24 cellular contexts compared by ENCODE assay signal in genomic region chr3:31880482-31881078, GRCh38.
"Had no signal": no experiment of that assay in that cellular context is flagged by ENCODE, and none has a peak within 500 bp of the region (broad histone marks: within the 10 kb centered on the region; RNA-seq: fewer than 3 reads in every experiment).

No MANE protein-coding gene starts in this region.

- H3K27ac Mint-ChIP-seq: activated CD4-positive, alpha-beta T cell treated with anti-CD3 and anti-CD28 coated beads, Interleukin-2, amount 10 ng/mL, durations not matched to agents 7 days and 5 days; activated CD8-positive, alpha-beta memory T cell treated with anti-CD3 and anti-CD28 coated beads, Interleukin-2, amount 10 ng/mL, durations not matched to agents 7 days and 5 days; activated CD8-positive, alpha-beta T cell treated with anti-CD3 and anti-CD28 coated beads for 36 hours; activated naive CD4-positive, alpha-beta T cell treated with anti-CD3 and anti-CD28 coated beads, Interleukin-2, amount 50 U/mL, for 72 hours; natural killer cell treated with Interleukin-12 subunit alpha and Interleukin-12 subunit beta and Interleukin-15 and Interleukin-18, amount 100 ng/mL, for 72 hours had no signal

- H3K4me3 ChIP-seq: adrenal gland, ascending aorta, ovary, prostate gland, upper lobe of left lung had no signal

- ATAC-seq: activated CD8-positive, alpha-beta memory T cell treated with anti-CD3 and anti-CD28 coated beads, Interleukin-2, amount 10 ng/mL, durations not matched to agents 7 days and 5 days; activated CD8-positive, alpha-beta T cell treated with anti-CD3 and anti-CD28 coated beads for 36 hours; activated naive CD4-positive, alpha-beta T cell treated with anti-CD3 and anti-CD28 coated beads, Interleukin-2, amount 50 U/mL, for 72 hours; left ventricle myocardium superior had no signal

- H3K4me1 Mint-ChIP-seq: activated CD8-positive, alpha-beta memory T cell treated with anti-CD3 and anti-CD28 coated beads, Interleukin-2, amount 10 ng/mL, durations not matched to agents 7 days and 5 days; central memory CD8-positive, alpha-beta T cell had no signal

- DNase-seq: activated CD4-positive, alpha-beta T cell treated with anti-CD3 and anti-CD28 coated beads, Interleukin-2, amount 10 ng/mL, durations not matched to agents 7 days and 5 days; activated CD4-positive, CD25-positive, alpha-beta regulatory T cell treated with anti-CD3 and anti-CD28 coated beads, Interleukin-2, amount 50 U/mL, for 72 hours; activated CD8-positive, alpha-beta memory T cell treated with anti-CD3 and anti-CD28 coated beads, Interleukin-2, amount 10 ng/mL, durations not matched to agents 7 days and 5 days; activated CD8-positive, alpha-beta T cell treated with anti-CD3 and anti-CD28 coated beads for 36 hours; activated T-cell treated with anti-CD3 and anti-CD28 coated beads for 4 hours; brain microvascular endothelial cell; cortex of kidney; erythroblast; foreskin melanocyte; glutamatergic neuron; hippocampal formation; left ventricle myocardium superior; ovary; stimulated activated CD4-positive, alpha-beta T cell treated with anti-CD3 and anti-CD28 coated beads, Interleukin-2, amount 100 ng/mL, for 48 hours; stimulated activated CD8-positive, alpha-beta memory T cell treated with anti-CD3 and anti-CD28 coated beads, Interleukin-4, amount 100 ng/mL, for 48 hours; stimulated activated naive CD4-positive, alpha-beta T cell treated with Interleukin-2 at 50 U/mL for 16 hours had no signal

- H3K36me3 Mint-ChIP-seq: activated CD8-positive, alpha-beta memory T cell treated with anti-CD3 and anti-CD28 coated beads, Interleukin-2, amount 10 ng/mL, durations not matched to agents 7 days and 5 days; natural killer cell treated with Interleukin-12 subunit alpha and Interleukin-12 subunit beta and Interleukin-15 and Interleukin-18, amount 100 ng/mL, for 72 hours had no signal

- H3K9me3 ChIP-seq: adrenal gland, ascending aorta, neutrophil, ovary, prostate gland, upper lobe of left lung had no signal

- H3K27me3 Mint-ChIP-seq: activated CD4-positive, alpha-beta T cell treated with anti-CD3 and anti-CD28 coated beads, Interleukin-2, amount 10 ng/mL, durations not matched to agents 7 days and 5 days; activated CD8-positive, alpha-beta T cell treated with anti-CD3 and anti-CD28 coated beads for 36 hours had no signal

- H3K4me1 ChIP-seq: prostate gland had no signal

- H3K27ac ChIP-seq: adrenal gland, ascending aorta, brain microvascular endothelial cell, neutrophil, ovary, prostate gland, upper lobe of left lung had no signal

- H3K27me3 ChIP-seq: adrenal gland, ascending aorta, brain microvascular endothelial cell, neutrophil, ovary, upper lobe of left lung had no signal

- H3K9me3 Mint-ChIP-seq: activated CD8-positive, alpha-beta T cell treated with anti-CD3 and anti-CD28 coated beads for 36 hours; activated naive CD4-positive, alpha-beta T cell treated with anti-CD3 and anti-CD28 coated beads, Interleukin-2, amount 50 U/mL, for 72 hours; central memory CD8-positive, alpha-beta T cell; natural killer cell treated with Interleukin-12 subunit alpha and Interleukin-12 subunit beta and Interleukin-15 and Interleukin-18, amount 100 ng/mL, for 72 hours had no signal

- H3K4me3 Mint-ChIP-seq: activated CD4-positive, alpha-beta T cell treated with anti-CD3 and anti-CD28 coated beads, Interleukin-2, amount 10 ng/mL, durations not matched to agents 7 days and 5 days; activated CD8-positive, alpha-beta memory T cell treated with anti-CD3 and anti-CD28 coated beads, Interleukin-2, amount 10 ng/mL, durations not matched to agents 7 days and 5 days; activated CD8-positive, alpha-beta T cell treated with anti-CD3 and anti-CD28 coated beads for 36 hours; central memory CD8-positive, alpha-beta T cell; natural killer cell treated with Interleukin-12 subunit alpha and Interleukin-12 subunit beta and Interleukin-15 and Interleukin-18, amount 100 ng/mL, for 72 hours had no signal

- H3K36me3 ChIP-seq: adrenal gland, ascending aorta, brain microvascular endothelial cell, neutrophil, ovary, prostate gland, upper lobe of left lung had no signal
